8 cellular contexts compared by ENCODE assay signal in the genomic region with DNA sequence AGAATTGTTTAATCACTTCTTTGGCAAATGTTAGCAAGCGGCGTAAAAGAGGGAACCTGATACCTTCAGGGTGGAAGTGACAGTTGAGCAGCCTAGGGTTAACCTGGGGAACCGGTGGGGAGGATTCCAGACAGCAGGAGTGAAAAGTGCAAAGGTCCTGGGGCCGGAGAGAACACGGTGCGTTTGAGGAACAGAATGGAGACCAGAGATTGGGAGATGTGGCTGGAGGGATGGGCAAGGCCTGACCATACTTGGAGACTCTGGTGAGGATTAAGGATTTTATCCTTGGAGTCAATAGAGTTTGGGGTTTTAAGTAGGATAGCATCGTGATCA. TPM values are rescaled to one million over a fixed set of nuclear protein-coding genes. Genes with fewer than 3 reads are reported as not detected.
DNase-seq lines count a peak whose midpoint lies in the region; ATAC-seq and TF ChIP-seq lines count a peak whose summit lies in the region.

No MANE protein-coding gene starts in this region.

- H3K36me3 ChIP-seq in GM23248 (ENCODE audit: low read depth), result no peaks in the 10 kb centered on the region

- ATAC-seq in GM21381 (IDR thresholded peaks at IDR 0.05; ENCODE audit: unreplicated experiment), result no peak
- no peak for ATAC-seq in GM18520 (IDR thresholded peaks at IDR 0.05; ENCODE audit: unreplicated experiment)

- no peaks in the 10 kb centered on the region for H3K9me3 ChIP-seq in GM23248 (ENCODE audit: low read depth)

- no peak overlapping the region for H3K27ac Mint-ChIP-seq in progenitor cell of endocrine pancreas

- peak overlapping the region; percentile 76 for H3K4me3 Mint-ChIP-seq in progenitor cell of endocrine pancreas (ENCODE audit: low read depth)

- no peak overlapping the region for H3K27ac ChIP-seq in GM23248
- H3K27ac ChIP-seq in RWPE1, result peak overlapping the region; percentile 85

- H3K36me3 Mint-ChIP-seq in progenitor cell of endocrine pancreas (ENCODE audit: insufficient read depth), result no peaks in the 10 kb centered on the region

- no peaks in the 10 kb centered on the region for H3K27me3 Mint-ChIP-seq in progenitor cell of endocrine pancreas

- peaks cover 26% of the 10 kb centered on the region for H3K79me2 ChIP-seq in GM23248 (ENCODE audit: insufficient read depth)

- no peak overlapping the region for H3K9ac ChIP-seq in GM23248

- peaks cover 17% of the 10 kb centered on the region for H3K4me1 Mint-ChIP-seq in progenitor cell of endocrine pancreas (ENCODE audit: low read depth)

- DNase-seq in GM23248 (no peak), RWPE1 (ENCODE audit: low spot score) (no peak), fibroblast of the aortic adventitia (ENCODE audit: low read depth) (no peak), progenitor cell of endocrine pancreas (ENCODE audit: low spot score, unreplicated experiment) (no peak), RPMI8226 (no peak)
- no peak for DNase-seq in stimulated activated CD4-positive, alpha-beta T cell treated with anti-CD3 and anti-CD28 coated beads, Interleukin-15, amount 100 ng/mL, for 24 hours

- CTCF ChIA-PET in RWPE1 (lab: Yijun Ruan, JAX), result interaction anchor here (1.0 kb wide), 1 partner anchor 25 kb away, joined by 3 read pairs; no protein-coding TSS in a partner anchor

- WGBS in GM23248 (ENCODE audit: low coverage in 1 of 2, low lambda C conversion rate in 2 of 2, missing lambda C conversion rate in 2 of 2), 2 experiments, result 65 to 75% methylated on average over 7 of the region's 7 CpGs

- H4K20me1 ChIP-seq in GM23248 (ENCODE audit: insufficient read depth), result no peaks in the 10 kb centered on the region

- POLR2A ChIA-PET in RWPE1 (lab: Yijun Ruan, JAX; ENCODE audit: low non-redundant PET), result interaction anchor here (0.7 kb wide), 1 partner anchor 8 kb away, joined by 3 read pairs; no protein-coding TSS in a partner anchor

- no peaks in the 10 kb centered on the region for H3K9me2 ChIP-seq in GM23248 (ENCODE audit: insufficient read depth)

- H3K4me2 ChIP-seq in GM23248 (ENCODE audit: unreplicated experiment), result peak overlapping the region; percentile 52

- no peaks in the 10 kb centered on the region for H3K27me3 ChIP-seq in GM23248 (replicated peaks; ENCODE audit: insufficient read depth)

- no peaks in the 10 kb centered on the region for H3K9me3 Mint-ChIP-seq in progenitor cell of endocrine pancreas (ENCODE audit: low read depth)

- TF ChIP-seq CTCF in RWPE1 (conservative IDR thresholded peaks at IDR 0.05; ENCODE audit: low read depth), result no peak
- no peak for TF ChIP-seq CTCF in fibroblast of the aortic adventitia (IDR thresholded peaks at IDR 0.05; ENCODE audit: insufficient read depth, low read length)
- TF ChIP-seq CTCF in progenitor cell of endocrine pancreas (IDR thresholded peaks at IDR 0.05; ENCODE audit: unreplicated experiment), result no peak

- in situ Hi-C loops in GM23248 (cut with MboI), result no loop called here

- H3K4me1 ChIP-seq in GM23248 (ENCODE audit: insufficient read depth), result peaks cover 5% of the 10 kb centered on the region

- H2AFZ ChIP-seq in GM23248, result peak overlapping the region; percentile 95

- peaks cover 8% of the 10 kb centered on the region; the same call in 1 of the 2 replicates for H3F3A ChIP-seq in GM23248 (ENCODE audit: insufficient read depth)

- H3K4me3 ChIP-seq in GM23248, result peak overlapping the region; percentile 77; the same call in 1 of the 2 replicates
- peak overlapping the region; percentile 75 for H3K4me3 ChIP-seq in fibroblast of the aortic adventitia (ENCODE audit: low read depth, low read length)

RNA-seq across cellular contexts. Expression of a gene that starts 2.3 kb away (rescaled TPM):
- 12.3 and 19.0 TPM in 2 replicates for total RNA-seq in GM23248 (2014; rRNA removed; shearing (Covaris generic))
- 7.4 and 8.8 TPM in 2 replicates for polyA plus RNA-seq in GM23248 (2016; fragmentation: Nextera tagmentation; extraction: Ambion mirVana)
- total RNA-seq in fibroblast of the aortic adventitia (ENCODE audit: low replicate concordance), result 8.3 and 14.1 TPM in 2 replicates
- total RNA-seq in progenitor cell of endocrine pancreas, result 23.5 and 23.9 TPM in 2 replicates

RNA-seq across cellular contexts. Expression of a gene that starts 18.9 kb away (rescaled TPM):
- total RNA-seq in GM23248 (2014; rRNA removed; shearing (Covaris generic)), result not detected in 2 replicates
- polyA plus RNA-seq in GM23248 (2016; fragmentation: Nextera tagmentation; extraction: Ambion mirVana), result not detected in 2 replicates
- total RNA-seq in fibroblast of the aortic adventitia (ENCODE audit: low replicate concordance) (not detected in 2 replicates), progenitor cell of endocrine pancreas (0.78 TPM in 1 of 2 replicates, not detected in the other)

RNA-seq across cellular contexts. Expression of a gene that starts 25.9 kb away (rescaled TPM):
- not detected in 2 replicates for total RNA-seq in GM23248 (2014; rRNA removed; shearing (Covaris generic))
- not detected in 2 replicates for polyA plus RNA-seq in GM23248 (2016; fragmentation: Nextera tagmentation; extraction: Ambion mirVana)
- total RNA-seq in fibroblast of the aortic adventitia (ENCODE audit: low replicate concordance), result not detected in 2 replicates
- not detected in 2 replicates for total RNA-seq in progenitor cell of endocrine pancreas

RNA-seq across cellular contexts. Expression of a gene that starts 33.2 kb away (rescaled TPM):
- total RNA-seq in GM23248 (2014; rRNA removed; shearing (Covaris generic)), result 17.7 and 27.3 TPM in 2 replicates
- polyA plus RNA-seq in GM23248 (2016; fragmentation: Nextera tagmentation; extraction: Ambion mirVana), result 21.4 and 25.2 TPM in 2 replicates
- total RNA-seq in fibroblast of the aortic adventitia (ENCODE audit: low replicate concordance), result 9.1 and 14.4 TPM in 2 replicates
- total RNA-seq in progenitor cell of endocrine pancreas, result 43.6 and 44.1 TPM in 2 replicates

RNA-seq across cellular contexts. Expression of a gene that starts 34.9 kb away (rescaled TPM):
- 0.25 and 0.86 TPM in 2 replicates for total RNA-seq in GM23248 (2014; rRNA removed; shearing (Covaris generic))
- 1.7 and 2.3 TPM in 2 replicates for polyA plus RNA-seq in GM23248 (2016; fragmentation: Nextera tagmentation; extraction: Ambion mirVana)
- total RNA-seq in fibroblast of the aortic adventitia (ENCODE audit: low replicate concordance) (1.4 TPM in 1 of 2 replicates, not detected in the other), progenitor cell of endocrine pancreas (1.1 TPM in 2 replicates)
